ENCODE assay signal across 8 cellular contexts in genomic region chr12:23949212-23950010, GRCh38. TPM values are rescaled to one million over a fixed set of nuclear protein-coding genes. Genes with fewer than 3 reads are reported as not detected.
DNase-seq lines count a peak whose midpoint lies in the region; ATAC-seq and TF ChIP-seq lines count a peak whose summit lies in the region.

SOX5 (minus strand) TSS chr12:23949670; CDS start chr12:23949601, 69 bp downstream.

- no peak within 1 kb of the TSS for H3K27ac Mint-ChIP-seq in endothelial cell (ENCODE audit: unreplicated experiment)

- no peaks in the 10 kb centered on the region for H3K36me3 Mint-ChIP-seq in endothelial cell (ENCODE audit: low read depth, unreplicated experiment)

- H3K9me3 ChIP-seq in aorta (ENCODE audit: control insufficient read depth, low read length) = no peaks in the 10 kb centered on the region

- H3K27ac ChIP-seq in aorta (ENCODE audit: low read depth in 1 of 2, low read length in 2 of 2) = no peak within 1 kb of the TSS

- DNase-seq in DMS 273 (lab: John Stamatoyannopoulos, UW; ENCODE audit: unreplicated experiment) = peak; percentile 84
- DNase-seq in NCI-H446 treated with DMSO at 0.1 percent for 48 hours (lab: John Stamatoyannopoulos, UW) = peak; percentile 83
- DNase-seq in endothelial cell (ENCODE audit: low spot score) = peak; percentile 54
- no peak for DNase-seq in mesenteric fat pad (ENCODE audit: low spot score)
- peak; percentile 62 to 79 for DNase-seq in aorta
- no peak for DNase-seq in stimulated activated CD8-positive, alpha-beta memory T cell treated with anti-CD3 and anti-CD28 coated beads, Interleukin-4, amount 100 ng/mL, for 48 hours
- DNase-seq in DMS79 (lab: John Stamatoyannopoulos, UW) = no peak

- peaks cover 9% of the 10 kb centered on the region for H3K4me1 Mint-ChIP-seq in endothelial cell (ENCODE audit: unreplicated experiment)

- intact Hi-C loops in aorta (cut with DNase I) = loop anchor here in 1 of 2 donors (10.0 kb wide), 1 partner anchor 745 kb away; no protein-coding TSS in a partner anchor

- H3K36me3 ChIP-seq in aorta (ENCODE audit: control insufficient read depth in 1 of 2, insufficient read depth in 2 of 2, low read length in 1 of 2) = no peaks in the 10 kb centered on the region

- WGBS in aorta, 2 donors = 2 to 3% methylated on average over 12 of the region's 12 CpGs

- ATAC-seq in aorta (ENCODE audit: low FRiP score) = peak; percentile 90
- no peak for ATAC-seq in GM18873 (IDR thresholded peaks at IDR 0.05; ENCODE audit: low FRiP score, unreplicated experiment)

- H3K4me3 Mint-ChIP-seq in endothelial cell (ENCODE audit: unreplicated experiment) = no peak within 1 kb of the TSS

- no peaks in the 10 kb centered on the region for H3K27me3 ChIP-seq in aorta (ENCODE audit: control insufficient read depth in 1 of 2, insufficient read depth in 2 of 2, low read length in 1 of 2)

- no peak for TF ChIP-seq CTCF in endothelial cell (IDR thresholded peaks at IDR 0.05; ENCODE audit: unreplicated experiment)

- no peaks in the 10 kb centered on the region for H3K27me3 Mint-ChIP-seq in endothelial cell (ENCODE audit: unreplicated experiment)

- peak within 1 kb of the TSS; percentile 87 to 99 for H3K4me3 ChIP-seq in aorta (ENCODE audit: low read length in 2 of 2)

- no peaks in the 10 kb centered on the region for H3K9me3 Mint-ChIP-seq in endothelial cell (ENCODE audit: unreplicated experiment)

- H3K4me1 ChIP-seq in aorta (ENCODE audit: control insufficient read depth in 1 of 2, insufficient read depth in 2 of 2, low read length in 2 of 2) = no peaks in the 10 kb centered on the region

RNA-seq across cellular contexts. Expression of gene SOX5, which starts in this region (rescaled TPM):
- 23.1 TPM for total RNA-seq in endothelial cell (ENCODE audit: unreplicated experiment)
- 31.0 TPM for total RNA-seq in mesenteric fat pad
- total RNA-seq in aorta = 10 to 100 TPM; 54.2 to 58.3 TPM
- polyA plus RNA-seq in aorta = 1 to 10 TPM; 2.1 to 4.2 TPM

Comparison
In these comparisons a context has a peak if more than half of its experiments do, and no peak if none do; other contexts are left out.
1. DNase-seq: peak in DMS 273 (single experiment), NCI-H446 treated with DMSO at 0.1 percent for 48 hours (single experiment), endothelial cell (single experiment) and aorta (2 of 2); none in mesenteric fat pad (single experiment), stimulated activated CD8-positive, alpha-beta memory T cell treated with anti-CD3 and anti-CD28 coated beads, Interleukin-4, amount 100 ng/mL, for 48 hours (single experiment) and DMS79 (single experiment).